Comparison of ENCODE assay signal across 8 cellular contexts in the genomic region with DNA sequence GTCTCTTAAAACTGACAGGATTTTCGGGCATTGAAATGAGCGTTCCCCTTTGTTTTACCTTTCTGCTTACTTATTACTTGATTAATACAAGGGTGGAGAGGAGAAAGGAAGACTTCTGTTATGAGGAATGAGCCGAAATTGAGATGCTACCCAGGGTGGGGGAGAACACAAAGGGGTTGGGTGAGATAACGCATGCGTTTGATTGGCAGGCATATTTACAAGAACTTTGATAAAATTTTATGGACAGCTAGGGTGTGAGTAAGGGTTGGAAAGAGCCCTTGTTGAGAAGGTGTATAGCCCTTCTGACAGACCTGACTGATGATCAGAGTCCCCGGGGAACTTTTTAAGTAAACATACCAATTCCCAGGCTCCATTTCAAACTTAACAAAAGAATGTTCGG. TPM values are rescaled to one million over a fixed set of nuclear protein-coding genes. Genes with fewer than 3 reads are reported as not detected.
DNase-seq lines count a peak whose midpoint lies in the region; ATAC-seq and TF ChIP-seq lines count a peak whose summit lies in the region.

No MANE protein-coding gene starts in this region.

- no peaks in the 10 kb centered on the region for H3K9me3 Mint-ChIP-seq in mesothelial cell of epicardium

- intact Hi-C loops in posterior vena cava (cut with DNase I), result loop anchor here in 1 of 2 donors (5.0 kb wide), 1 partner anchor 261 kb away; no protein-coding TSS in a partner anchor

- TF ChIP-seq CTCF in LNCaP clone FGC (IDR thresholded peaks at IDR 0.05; ENCODE audit: control insufficient read depth, extremely low read depth, insufficient read depth) (no peak), mesothelial cell of epicardium (IDR thresholded peaks at IDR 0.05; ENCODE audit: unreplicated experiment) (no peak)

- no peaks in the 10 kb centered on the region for H3K27me3 Mint-ChIP-seq in mesothelial cell of epicardium (ENCODE audit: low read depth)

- H3K27ac Mint-ChIP-seq in mesothelial cell of epicardium, result peak overlapping the region; percentile 95

- ATAC-seq in GM21360 (IDR thresholded peaks at IDR 0.05; ENCODE audit: unreplicated experiment) (no peak), GM21381 (IDR thresholded peaks at IDR 0.05; ENCODE audit: unreplicated experiment) (no peak)

- peaks cover 29% of the 10 kb centered on the region for H3K4me1 Mint-ChIP-seq in mesothelial cell of epicardium

- DNase-seq in DMS 273 (lab: John Stamatoyannopoulos, UW; ENCODE audit: unreplicated experiment), result peak; percentile 58
- DNase-seq in DMS 273 treated with DMSO at 0.1 percent for 48 hours (lab: John Stamatoyannopoulos, UW), result no peak
- DNase-seq in LNCaP clone FGC (ENCODE audit: low read depth), result no peak
- DNase-seq in brain pericyte (ENCODE audit: low read depth, low spot score), result peak; percentile 13
- DNase-seq in mesothelial cell of epicardium (ENCODE audit: low spot score in 2 of 2, unreplicated experiment in 2 of 2), result no peak
- no peak for DNase-seq in posterior vena cava (ENCODE audit: low spot score)

- H3K4me3 Mint-ChIP-seq in mesothelial cell of epicardium, result peak overlapping the region; percentile 90

- H3K4me3 ChIP-seq in LNCaP clone FGC (ENCODE audit: low read depth, low read length), result peak overlapping the region; percentile 83

- peaks cover 7% of the 10 kb centered on the region for H3K36me3 Mint-ChIP-seq in mesothelial cell of epicardium

RNA-seq across cellular contexts. Expression of a gene that starts 1.8 kb away (rescaled TPM):
- total RNA-seq in mesothelial cell of epicardium, result 28.5 to 37.9 TPM (median 31.9 TPM) in 3 replicates
- 10 to 100 TPM; 14.9 to 23.7 TPM for total RNA-seq in posterior vena cava

Comparison
In these comparisons a context has a peak if more than half of its experiments do, and no peak if none do; other contexts are left out.
1. DNase-seq: peak in DMS 273 (single experiment) and brain pericyte (single experiment); none in DMS 273 treated with DMSO at 0.1 percent for 48 hours (single experiment), LNCaP clone FGC (single experiment), mesothelial cell of epicardium (0 of 2) and posterior vena cava (single experiment).